ENCODE assay signal across 8 cellular contexts in genomic region chrX:39819921-39820849, GRCh38.
DNase-seq lines count a peak whose midpoint lies in the region; ATAC-seq and TF ChIP-seq lines count a peak whose summit lies in the region.
"Had no signal": no experiment of that assay in that cellular context is flagged by ENCODE, and none has a peak within 500 bp of the region (broad histone marks: within the 10 kb centered on the region; RNA-seq: fewer than 3 reads in every experiment).

No MANE protein-coding gene starts in this region.

- no peak overlapping the region for H3K27ac ChIP-seq in GM23248
- no peak overlapping the region for H3K27ac ChIP-seq in gastroesophageal sphincter
- H3K27ac ChIP-seq: epithelial cell of prostate had no signal

- peak; percentile 20 for ATAC-seq in gastroesophageal sphincter

- H3K4me3 ChIP-seq in GM23248 (peak overlapping the region; percentile 65), gastroesophageal sphincter (peak overlapping the region in 1 of 2 donors; percentile 54)

- no peaks in the 10 kb centered on the region for H4K20me1 ChIP-seq in GM23248 (ENCODE audit: insufficient read depth)

- no peaks in the 10 kb centered on the region for H3K27me3 ChIP-seq in GM23248 (replicated peaks; ENCODE audit: insufficient read depth)
- H3K27me3 ChIP-seq in gastroesophageal sphincter = no peaks in the 10 kb centered on the region

- H3K36me3 ChIP-seq in GM23248 (ENCODE audit: low read depth) (no peaks in the 10 kb centered on the region), gastroesophageal sphincter (no peaks in the 10 kb centered on the region)

- peaks cover 11% of the 10 kb centered on the region; the same call in 1 of the 2 replicates for H3K4me1 ChIP-seq in GM23248 (ENCODE audit: insufficient read depth)
- H3K4me1 ChIP-seq in gastroesophageal sphincter = peaks cover 0 to 7% (median 0%) of the 10 kb centered on the region in 3 donors

- peak overlapping the region; percentile 61 for H3K4me2 ChIP-seq in GM23248 (ENCODE audit: unreplicated experiment)

- H3K27me3 Mint-ChIP-seq in progenitor cell of endocrine pancreas = peaks cover 42% of the 10 kb centered on the region

- H3K9ac ChIP-seq in GM23248 = peak overlapping the region; percentile 70; the same call in 1 of the 2 replicates

- peak overlapping the region; percentile 71; the same call in 1 of the 2 replicates for H2AFZ ChIP-seq in GM23248

- no peaks in the 10 kb centered on the region for H3F3A ChIP-seq in GM23248 (ENCODE audit: insufficient read depth)

- in situ Hi-C loops in GM23248 (cut with MboI) = no loop called here

- TF ChIP-seq CTCF in gastroesophageal sphincter (IDR thresholded peaks at IDR 0.05) (no peak), progenitor cell of endocrine pancreas (IDR thresholded peaks at IDR 0.05; ENCODE audit: unreplicated experiment) (no peak)

- H3K9me3 Mint-ChIP-seq in progenitor cell of endocrine pancreas (ENCODE audit: low read depth) = no peaks in the 10 kb centered on the region

- no peaks in the 10 kb centered on the region for H3K79me2 ChIP-seq in GM23248 (ENCODE audit: insufficient read depth)

- 65 to 73% methylated on average over 8 to 34 of the region's 34 CpGs for WGBS in GM23248 (ENCODE audit: low coverage in 1 of 2, low lambda C conversion rate in 2 of 2, missing lambda C conversion rate in 2 of 2), 2 experiments
- 40% methylated on average over 1 of the region's 34 CpGs; no CpG with 5 or more reads in 1 of the 2 donors for WGBS in gastroesophageal sphincter (ENCODE audit: low coverage in 1 of 2), 2 donors

- H3K9me2 ChIP-seq in GM23248 (ENCODE audit: insufficient read depth) = no peaks in the 10 kb centered on the region

- no peaks in the 10 kb centered on the region for H3K9me3 ChIP-seq in GM23248 (ENCODE audit: low read depth)
- H3K9me3 ChIP-seq in gastroesophageal sphincter = no peaks in the 10 kb centered on the region

- no peak for DNase-seq in GM23248
- peak; percentile 52 for DNase-seq in SK-N-DZ (ENCODE audit: low spot score)
- DNase-seq in progenitor cell of endocrine pancreas (ENCODE audit: low spot score, unreplicated experiment) = no peak
- no peak for DNase-seq in DMS153 treated with DMSO at 0.1 percent for 48 hours (lab: John Stamatoyannopoulos, UW; ENCODE audit: unreplicated experiment)
- no peak for DNase-seq in NCI-H1092 treated with DMSO at 0.1 percent for 48 hours (lab: John Stamatoyannopoulos, UW)
- DNase-seq in NCI-H128 (lab: John Stamatoyannopoulos, UW; ENCODE audit: unreplicated experiment) = no peak

- TF ChIP-seq EP300 in gastroesophageal sphincter (IDR thresholded peaks at IDR 0.05) = no peak

- H3K4me1 Mint-ChIP-seq in progenitor cell of endocrine pancreas (ENCODE audit: low read depth) = peaks cover 8% of the 10 kb centered on the region

- H3K4me3 Mint-ChIP-seq in progenitor cell of endocrine pancreas (ENCODE audit: low read depth) = peak overlapping the region; percentile 61

- no peak for TF ChIP-seq POLR2A in gastroesophageal sphincter (IDR thresholded peaks at IDR 0.05)

- no peaks in the 10 kb centered on the region for H3K36me3 Mint-ChIP-seq in progenitor cell of endocrine pancreas (ENCODE audit: insufficient read depth)

- peak overlapping the region; percentile 33 for H3K27ac Mint-ChIP-seq in progenitor cell of endocrine pancreas
